Comparison of ENCODE assay signal across 17 cellular contexts in the genomic region with DNA sequence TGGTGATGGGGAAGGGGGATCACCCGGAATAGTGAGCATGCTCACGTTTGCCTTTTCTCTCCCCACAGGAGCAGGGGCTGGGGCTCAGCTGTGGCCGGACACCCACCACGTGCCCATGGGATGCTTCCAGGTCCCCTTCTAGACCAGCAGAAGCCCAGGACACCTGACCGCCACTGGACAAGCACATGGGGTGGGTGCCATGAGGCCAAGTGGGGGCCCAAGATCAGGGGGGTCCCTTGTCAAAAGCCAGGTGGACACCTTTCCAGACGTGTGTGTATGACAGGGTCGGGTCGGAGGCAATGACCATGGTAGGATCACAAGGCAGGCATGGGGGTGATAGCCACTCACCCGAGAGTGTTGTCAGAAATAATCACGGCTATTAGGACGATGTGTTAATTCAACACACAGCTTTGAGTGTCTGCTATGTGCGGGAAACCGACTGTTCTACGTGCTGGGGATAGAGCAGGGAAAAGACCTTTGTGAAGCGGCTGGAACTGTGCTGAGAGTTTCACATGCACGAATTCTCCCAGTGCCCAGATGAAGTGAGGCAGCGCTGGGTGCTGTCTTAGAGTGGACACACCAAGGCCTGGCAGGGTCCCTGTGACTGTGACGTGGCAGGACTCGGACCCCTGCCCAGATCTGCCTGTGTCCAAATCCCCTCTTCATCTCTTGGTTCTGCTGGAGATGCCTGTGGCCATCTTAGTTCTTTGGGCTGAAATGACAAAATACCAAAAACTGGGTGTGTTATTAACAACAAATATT.
"Had no signal": no experiment of that assay in that cellular context is flagged by ENCODE, and none has a peak within 500 bp of the region (broad histone marks: within the 10 kb centered on the region; RNA-seq: fewer than 3 reads in every experiment).

No MANE protein-coding gene starts in this region.

- H3K4me1 ChIP-seq: esophagus squamous epithelium, transverse colon had no signal

- ATAC-seq: activated T-helper 17 cell treated with anti-CD3 and anti-CD28 coated beads, Interleukin-2, amount 50 U/mL, for 72 hours; natural killer cell treated with Interleukin-12 subunit alpha and Interleukin-12 subunit beta and Interleukin-15 and Interleukin-18, amount 100 ng/mL, for 72 hours; stimulated activated memory B cell treated with anti-CD40 and anti-IgM and Interleukin-4, amounts not matched to agents 10 μg/mL and 1 μg/mL and 100 μg/mL, for 72 hours; T-cell had no signal

- H3K4me3 Mint-ChIP-seq: activated naive CD4-positive, alpha-beta T cell treated with anti-CD3 and anti-CD28 coated beads for 36 hours; activated T-helper 17 cell treated with anti-CD3 and anti-CD28 coated beads, Interleukin-2, amount 50 U/mL, for 72 hours; natural killer cell treated with Interleukin-12 subunit alpha and Interleukin-12 subunit beta and Interleukin-15 and Interleukin-18, amount 100 ng/mL, for 72 hours; stimulated activated memory B cell treated with anti-CD40 and anti-IgM and Interleukin-4, amounts not matched to agents 10 μg/mL and 1 μg/mL and 100 μg/mL, for 72 hours; T-cell had no signal

- H3K4me2 ChIP-seq: SK-N-SH had no signal

- H3K9me3 Mint-ChIP-seq: natural killer cell treated with Interleukin-12 subunit alpha and Interleukin-12 subunit beta and Interleukin-15 and Interleukin-18, amount 100 ng/mL, for 72 hours had no signal

- H3K27ac ChIP-seq: cardiac muscle cell, esophagus squamous epithelium, transverse colon had no signal

- H3K27me3 ChIP-seq: cardiac muscle cell had no signal

- H3K4me1 Mint-ChIP-seq: activated T-helper 17 cell treated with anti-CD3 and anti-CD28 coated beads, Interleukin-2, amount 50 U/mL, for 72 hours; stimulated activated memory B cell treated with anti-CD40 and anti-IgM and Interleukin-4, amounts not matched to agents 10 μg/mL and 1 μg/mL and 100 μg/mL, for 72 hours; T-cell had no signal

- H3K36me3 Mint-ChIP-seq: natural killer cell treated with Interleukin-12 subunit alpha and Interleukin-12 subunit beta and Interleukin-15 and Interleukin-18, amount 100 ng/mL, for 72 hours; T-cell had no signal

- H3K4me3 ChIP-seq: cardiac muscle cell, esophagus squamous epithelium, transverse colon had no signal

- H3K36me3 ChIP-seq: cardiac muscle cell, esophagus squamous epithelium, transverse colon had no signal

- H3K9me2 ChIP-seq: SK-N-SH had no signal

- H3K27ac Mint-ChIP-seq: activated naive CD4-positive, alpha-beta T cell treated with anti-CD3 and anti-CD28 coated beads for 36 hours; activated T-helper 17 cell treated with anti-CD3 and anti-CD28 coated beads, Interleukin-2, amount 50 U/mL, for 72 hours; natural killer cell treated with Interleukin-12 subunit alpha and Interleukin-12 subunit beta and Interleukin-15 and Interleukin-18, amount 100 ng/mL, for 72 hours; stimulated activated memory B cell treated with anti-CD40 and anti-IgM and Interleukin-4, amounts not matched to agents 10 μg/mL and 1 μg/mL and 100 μg/mL, for 72 hours; T-cell had no signal

- H3K9me3 ChIP-seq: SK-N-SH, transverse colon had no signal

- H3K9ac ChIP-seq: SK-N-SH had no signal

- DNase-seq: activated CD4-positive, alpha-beta T cell treated with anti-CD3 and anti-CD28 coated beads, Interleukin-2, amount 50 U/mL, for 4 hours; activated CD4-positive, CD25-positive, alpha-beta regulatory T cell treated with anti-CD3 and anti-CD28 coated beads, Interleukin-2, amount 50 U/mL, for 72 hours; activated naive CD4-positive, alpha-beta T cell treated with anti-CD3 and anti-CD28 coated beads for 36 hours; esophagus squamous epithelium; hippocampal formation; kidney; mesenchymal stem cell; occipital lobe; SK-N-SH; stimulated activated CD4-positive, alpha-beta T cell treated with anti-CD3 and anti-CD28 coated beads, Interleukin-12 subunit alpha, Interleukin-12 subunit beta, amount 100 ng/mL, for 4 hours; T1000; transverse colon had no signal
